In genomic region chr16:86834451-86835035, GRCh38 we compare ENCODE assay signal across 13 cellular contexts.
DNase-seq lines count a peak whose midpoint lies in the region; ATAC-seq lines count a peak whose summit lies in the region.
"Had no signal": no experiment of that assay in that cellular context is flagged by ENCODE, and none has a peak within 500 bp of the region (broad histone marks: within the 10 kb centered on the region; RNA-seq: fewer than 3 reads in every experiment).

No MANE protein-coding gene starts in this region.

- no peak for ATAC-seq in HG02884 (IDR thresholded peaks at IDR 0.05; ENCODE audit: unreplicated experiment)
- ATAC-seq in GM21619 (IDR thresholded peaks at IDR 0.05; ENCODE audit: unreplicated experiment) = no peak
- ATAC-seq: naive thymus-derived CD8-positive, alpha-beta T cell had no signal

- DNase-seq in H4 (ENCODE audit: low spot score) = peak; percentile 47
- peak; percentile 10 for DNase-seq in RKO (ENCODE audit: low spot score)
- peak; percentile 18 for DNase-seq in fibroblast of gingiva (ENCODE audit: low read depth)
- DNase-seq in renal cortical epithelial cell (ENCODE audit: low read depth) = peak; percentile 6
- DNase-seq in NOMO-1 treated with DMSO at 0.1 percent for 48 hours (lab: John Stamatoyannopoulos, UW; ENCODE audit: unreplicated experiment) = no peak
- DNase-seq in NCI-H2107 treated with DMSO at 0.1 percent for 48 hours (lab: John Stamatoyannopoulos, UW; ENCODE audit: unreplicated experiment) = no peak
- DNase-seq: activated naive CD4-positive, alpha-beta T cell treated with anti-CD3 and anti-CD28 coated beads, Interleukin-2, amount 50 U/mL, for 16 hours; naive thymus-derived CD8-positive, alpha-beta T cell; NCI-H1092; OCI-M1; stimulated activated CD4-positive, alpha-beta T cell treated with anti-CD3 and anti-CD28 coated beads, Interleukin-4, amount 100 ng/mL, for 24 hours had no signal

Comparison
In these comparisons a context has a peak if more than half of its experiments do, and no peak if none do; other contexts are left out.
1. DNase-seq: peak in H4 (single experiment), RKO (single experiment), fibroblast of gingiva (single experiment) and renal cortical epithelial cell (single experiment); none in NOMO-1 treated with DMSO at 0.1 percent for 48 hours (single experiment) and NCI-H2107 treated with DMSO at 0.1 percent for 48 hours (single experiment).